9 cellular contexts compared by ENCODE assay signal in the genomic region with DNA sequence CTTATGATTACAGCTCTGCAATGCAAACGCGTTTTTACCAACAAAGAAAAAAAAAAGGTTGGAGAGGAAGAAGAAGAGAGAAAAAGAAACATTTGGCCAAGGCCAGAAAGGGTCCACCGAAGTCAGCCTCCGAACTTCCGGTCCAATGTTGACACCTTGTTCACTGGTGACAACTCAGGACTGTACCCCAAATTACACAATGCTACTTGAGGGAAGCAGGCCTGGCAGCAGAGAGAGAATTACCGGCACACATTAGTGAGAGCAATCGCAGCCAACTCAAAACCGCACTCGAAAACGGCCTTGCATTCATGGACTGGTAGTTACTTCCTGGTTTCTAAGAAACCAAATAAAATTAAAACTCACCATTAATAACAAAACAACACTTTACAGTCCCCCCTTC.
DNase-seq lines count a peak whose midpoint lies in the region; ATAC-seq, FAIRE-seq and TF ChIP-seq lines count a peak whose summit lies in the region.
"Had no signal": no experiment of that assay in that cellular context is flagged by ENCODE, and none has a peak within 500 bp of the region (broad histone marks: within the 10 kb centered on the region; RNA-seq: fewer than 3 reads in every experiment).

No MANE protein-coding gene starts in this region.

- FAIRE-seq in GM19239 (lab: Jason Lieb, UNC), result peak; percentile 87

- no peaks in the 10 kb centered on the region for H3F3A ChIP-seq in SU-DHL-6 (ENCODE audit: insufficient read depth)

- no peak overlapping the region for H3K9ac ChIP-seq in SU-DHL-6 (ENCODE audit: low read length)

- H3K4me3 ChIP-seq in SU-DHL-6 (ENCODE audit: insufficient read depth, low read length, poor library complexity, severe bottlenecking), result no peak overlapping the region

- no peaks in the 10 kb centered on the region for H3K9me3 ChIP-seq in SU-DHL-6 (ENCODE audit: insufficient read depth, low read length)

- no peaks in the 10 kb centered on the region for H3K36me3 ChIP-seq in SU-DHL-6 (ENCODE audit: low read length)

- TF ChIP-seq CTCF in SU-DHL-6 (IDR thresholded peaks at IDR 0.05; ENCODE audit: insufficient read depth, low read length, poor library complexity, severe bottlenecking), result no peak

- H3K4me2 ChIP-seq in SU-DHL-6 (ENCODE audit: low read depth, low read length, poor library complexity, severe bottlenecking), result peak overlapping the region; percentile 18

- H4K20me1 ChIP-seq in SU-DHL-6 (ENCODE audit: low read depth, low read length), result no peaks in the 10 kb centered on the region

- peak; percentile 24 for DNase-seq in AG08395 (ENCODE audit: low spot score)
- DNase-seq in GM19239 (ENCODE audit: insufficient read length, low spot score), result peak; percentile 44
- no peak for DNase-seq in stimulated activated CD4-positive, alpha-beta T cell treated with anti-CD3 and anti-CD28 coated beads, Interleukin-15, amount 100 ng/mL, for 24 hours
- DNase-seq in A172 (ENCODE audit: low spot score), result no peak
- DNase-seq in DMS114 treated with DMSO at 0.1 percent for 48 hours (lab: John Stamatoyannopoulos, UW; ENCODE audit: unreplicated experiment), result no peak
- DNase-seq in NCI-H128 (lab: John Stamatoyannopoulos, UW; ENCODE audit: unreplicated experiment), result no peak
- DNase-seq: DND-41 had no signal

- H3K27ac ChIP-seq in SU-DHL-6 (ENCODE audit: low read depth, low read length), result no peak overlapping the region

- H3K9me2 ChIP-seq in SU-DHL-6 (replicated peaks; ENCODE audit: insufficient read depth, low read length), result no peaks in the 10 kb centered on the region

- peak; percentile 69 for ATAC-seq in HG03139 (IDR thresholded peaks at IDR 0.05; ENCODE audit: unreplicated experiment)

- no peaks in the 10 kb centered on the region for H3K27me3 ChIP-seq in SU-DHL-6 (ENCODE audit: low read length)

- H3K79me2 ChIP-seq in SU-DHL-6 (ENCODE audit: insufficient read depth, low read length), result no peaks in the 10 kb centered on the region

- no peak overlapping the region for H2AFZ ChIP-seq in SU-DHL-6 (ENCODE audit: low read depth, low read length, severe bottlenecking)

Comparison
In these comparisons a context has a peak if more than half of its experiments do, and no peak if none do; other contexts are left out.
1. DNase-seq: peak in AG08395 (single experiment) and GM19239 (single experiment); none in stimulated activated CD4-positive, alpha-beta T cell treated with anti-CD3 and anti-CD28 coated beads, Interleukin-15, amount 100 ng/mL, for 24 hours (single experiment), A172 (single experiment), DMS114 treated with DMSO at 0.1 percent for 48 hours (single experiment) and NCI-H128 (single experiment).